In genomic region chr5:32494827-32495226, GRCh38 we compare ENCODE assay signal across 27 cellular contexts.
"Had no signal": no experiment of that assay in that cellular context is flagged by ENCODE, and none has a peak within 500 bp of the region (broad histone marks: within the 10 kb centered on the region; RNA-seq: fewer than 3 reads in every experiment).

No MANE protein-coding gene starts in this region.

- H3K9me3 ChIP-seq: stomach, suprapubic skin, testis, thoracic aorta, thyroid gland, tibial artery, tibial nerve, transverse colon, upper lobe of left lung, upper lobe of right lung, uterus, vagina had no signal

- FAIRE-seq: urothelium cell line had no signal

- H3K4me3 ChIP-seq: stomach, suprapubic skin, testis, thoracic aorta, thyroid gland, tibial artery, tibial nerve, transverse colon, upper lobe of left lung, upper lobe of right lung, uterus, vagina had no signal

- ATAC-seq: stimulated activated effector memory CD8-positive, alpha-beta T cell treated with anti-CD3 and anti-CD28 coated beads, Interleukin-12 subunit alpha, Interleukin-12 subunit beta, amount 100 ng/mL, for 72 hours; stimulated activated memory B cell treated with anti-CD40 and anti-IgM and Interleukin-4, amounts not matched to agents 10 μg/mL and 1 μg/mL and 100 μg/mL, for 72 hours; stimulated activated naive B cell treated with anti-CD40 and anti-IgM and Interleukin-4, amounts not matched to agents 10 μg/mL and 1 μg/mL and 100 μg/mL, for 72 hours; stimulated activated naive CD8-positive, alpha-beta T cell treated with anti-CD3 and anti-CD28 coated beads, Interleukin-15, amount 100 ng/mL, for 72 hours; stimulated activated naive CD8-positive, alpha-beta T cell treated with anti-CD3 and anti-CD28 coated beads, Interleukin-15, Interleukin-2, amounts not matched to agents 100 U/mL and 50 U/mL, for 24 hours; upper lobe of right lung had no signal

- DNase-seq: stimulated activated CD4-positive, alpha-beta T cell treated with anti-CD3 and anti-CD28 coated beads, Interleukin-2, amount 100 ng/mL, for 48 hours; stimulated activated CD4-positive, alpha-beta T cell treated with anti-CD3 and anti-CD28 coated beads, Interleukin-4, amount 100 ng/mL, for 1 hour; stimulated activated CD4-positive, alpha-beta T cell treated with anti-CD3 and anti-CD28 coated beads, Interleukin-4, amount 100 ng/mL, for 24 hours; stimulated activated CD4-positive, alpha-beta T cell treated with anti-CD3 and anti-CD28 coated beads, Interleukin-4, amount 100 ng/mL, for 4 hours; stimulated activated CD8-positive, alpha-beta memory T cell treated with anti-CD3 and anti-CD28 coated beads, Interleukin-4, amount 100 ng/mL, for 48 hours; stimulated activated naive B cell treated with anti-CD40 and anti-IgM and Interleukin-4, amounts not matched to agents 10 μg/mL and 1 μg/mL and 100 μg/mL, for 72 hours; stimulated activated naive CD4-positive, alpha-beta T cell; stimulated activated naive CD4-positive, alpha-beta T cell treated with Interleukin-2 at 50 U/mL for 16 hours; stimulated activated naive CD8-positive, alpha-beta T cell treated with anti-CD3 and anti-CD28 coated beads, Interleukin-15, amount 100 ng/mL, for 72 hours; stimulated activated naive CD8-positive, alpha-beta T cell treated with anti-CD3 and anti-CD28 coated beads, Interleukin-15, Interleukin-2, amounts not matched to agents 100 U/mL and 50 U/mL, for 24 hours; stomach; substantia nigra; testis; thyroid gland; tibial artery; transverse colon; trophoblast cell; upper lobe of left lung; upper lobe of right lung; uterus had no signal

- H3K27me3 ChIP-seq: stomach, suprapubic skin, testis, thyroid gland, tibial artery, tibial nerve, transverse colon, upper lobe of left lung, upper lobe of right lung, uterus, vagina had no signal

- H3K4me1 ChIP-seq: thyroid gland, uterus, vagina had no signal

- H3K27ac ChIP-seq: stomach, suprapubic skin, testis, thoracic aorta, thyroid gland, tibial artery, tibial nerve, transverse colon, upper lobe of left lung, upper lobe of right lung, uterus, vagina had no signal

- H3K36me3 ChIP-seq: stomach, suprapubic skin, thoracic aorta, thyroid gland, tibial artery, tibial nerve, transverse colon, upper lobe of left lung, upper lobe of right lung, uterus, vagina had no signal
